15 cellular contexts compared by ENCODE assay signal in the genomic region with DNA sequence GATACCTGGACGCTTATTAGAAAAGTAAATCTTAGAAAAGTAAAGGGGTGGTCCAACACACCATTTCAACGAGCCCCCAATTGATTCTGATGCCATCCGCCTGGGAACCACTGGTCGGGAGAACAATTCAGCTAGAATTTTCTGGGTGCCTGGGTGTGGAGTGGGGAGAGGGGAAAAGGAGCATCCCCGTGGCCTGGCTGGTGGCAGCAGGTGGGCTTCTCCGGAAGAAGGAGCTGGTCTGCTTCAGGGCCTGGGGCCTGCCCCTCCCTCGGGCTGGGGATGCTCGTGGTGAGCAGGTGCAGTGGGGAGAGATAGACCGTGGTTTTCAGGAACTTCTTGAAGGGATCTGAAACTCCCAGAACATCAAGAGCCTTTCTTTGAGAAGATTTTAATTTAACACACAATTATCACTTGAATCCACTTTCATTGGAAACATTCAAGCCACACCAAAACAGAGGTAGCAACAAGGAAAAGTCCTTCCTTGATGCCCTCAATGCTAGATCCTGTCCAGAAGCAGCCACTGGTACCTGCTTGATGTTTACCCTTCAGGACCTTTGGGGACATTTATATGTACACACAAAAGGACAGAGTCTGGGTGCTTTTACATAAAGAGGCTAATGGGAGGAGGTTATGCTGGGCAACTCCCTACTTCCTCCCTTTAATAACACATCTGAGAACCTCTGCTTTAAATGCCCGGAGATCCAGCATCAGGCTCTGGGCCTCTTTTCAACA. TPM values are rescaled to one million over a fixed set of nuclear protein-coding genes. Genes with fewer than 3 reads are reported as not detected.
A peak's percentile ranks its signal among the peaks of the same experiment; 100 is the strongest.
DNase-seq lines count a peak whose midpoint lies in the region; ATAC-seq and TF ChIP-seq lines count a peak whose summit lies in the region.
"Had no signal": no experiment of that assay in that cellular context is flagged by ENCODE, and none has a peak within 500 bp of the region (broad histone marks: within the 10 kb centered on the region; RNA-seq: fewer than 3 reads in every experiment).

No MANE protein-coding gene starts in this region.

- H2BK120ac ChIP-seq in H9 (ENCODE audit: low read depth, low read length, poor library complexity, severe bottlenecking), result no peak overlapping the region

- no peak overlapping the region for H3K14ac ChIP-seq in H9 (ENCODE audit: insufficient read depth, low read length)

- no peak overlapping the region for H2BK20ac ChIP-seq in H9 (ENCODE audit: low read depth, low read length, poor library complexity, severe bottlenecking)

- intact Hi-C loops in left ventricle myocardium inferior (cut with micrococcal nuclease), result no loop called here
- intact Hi-C loops in Right ventricle myocardium superior (cut with DNase I), result no loop called here

- no peaks in the 10 kb centered on the region for H3K79me2 ChIP-seq in H9 (ENCODE audit: insufficient read depth, low read length)

- no peaks in the 10 kb centered on the region for H3K36me3 Mint-ChIP-seq in IgD-negative memory B cell
- peaks cover 6% of the 10 kb centered on the region for H3K36me3 Mint-ChIP-seq in effector memory CD8-positive, alpha-beta T cell (ENCODE audit: insufficient read depth)
- H3K36me3 Mint-ChIP-seq in H9 (ENCODE audit: insufficient read depth in 1 of 3, low read depth in 3 of 3), result no peaks in the 10 kb centered on the region

- H3K27ac Mint-ChIP-seq in IgD-negative memory B cell (peak overlapping the region in 2 of 3 donors; percentile 72 to 89), H9 (no peak overlapping the region)
- peak overlapping the region; percentile 59 to 88 for H3K27ac Mint-ChIP-seq in effector memory CD8-positive, alpha-beta T cell
- H3K27ac Mint-ChIP-seq: HFFc6 had no signal

- H3K27me3 Mint-ChIP-seq in IgD-negative memory B cell, result peaks cover 11% of the 10 kb centered on the region
- no peaks in the 10 kb centered on the region for H3K27me3 Mint-ChIP-seq in effector memory CD8-positive, alpha-beta T cell
- peaks cover 5% of the 10 kb centered on the region for H3K27me3 Mint-ChIP-seq in H9 (ENCODE audit: low read depth)

- H3K9me3 Mint-ChIP-seq in IgD-negative memory B cell (no peaks in the 10 kb centered on the region), H9 (no peaks in the 10 kb centered on the region; a peak in 1 of 5 replicates)
- no peaks in the 10 kb centered on the region for H3K9me3 Mint-ChIP-seq in effector memory CD8-positive, alpha-beta T cell
- H3K9me3 Mint-ChIP-seq: HFFc6 had no signal

- H3K56ac ChIP-seq in H9 (ENCODE audit: insufficient read length, low read depth, low read length), result no peak overlapping the region

- H2AFZ ChIP-seq in H9 (ENCODE audit: low read length), result no peak overlapping the region

- H3K4me2 ChIP-seq in H9 (ENCODE audit: insufficient read depth, insufficient read length, low read length), result no peak overlapping the region
- H3K4me2 ChIP-seq: SK-N-SH had no signal

- H3K9me3 ChIP-seq in left ventricle myocardium inferior (replicated peaks) (no peaks in the 10 kb centered on the region), upper lobe of left lung (no peaks in the 10 kb centered on the region), H9 (ENCODE audit: control insufficient read depth, low read depth, low read length) (no peaks in the 10 kb centered on the region)
- H3K9me3 ChIP-seq: gastroesophageal sphincter, left lung, SK-N-SH, testis had no signal

- H3K23ac ChIP-seq in H9 (ENCODE audit: insufficient read length, low read depth, low read length), result no peak overlapping the region

- no peak overlapping the region for H2BK15ac ChIP-seq in H9 (ENCODE audit: low read depth, low read length)

- DNase-seq in left ventricle myocardium inferior, result no peak
- DNase-seq in Right ventricle myocardium superior, result no peak
- no peak for DNase-seq in effector memory CD8-positive, alpha-beta T cell
- DNase-seq in upper lobe of left lung, result peak in 1 of 2 donors; percentile 8
- DNase-seq in H9, result no peak
- DNase-seq in NCI-H446 treated with DMSO at 0.1 percent for 48 hours (lab: John Stamatoyannopoulos, UW), result no peak
- no peak for DNase-seq in activated naive CD4-positive, alpha-beta T cell (lab: John Stamatoyannopoulos, UW)
- DNase-seq: activated CD4-positive, alpha-beta T cell treated with anti-CD3 and anti-CD28 coated beads, Interleukin-2, amount 50 U/mL, for 48 hours; HFFc6; left lung; SK-N-SH; stimulated activated CD4-positive, alpha-beta T cell treated with anti-CD3 and anti-CD28 coated beads, Interleukin-4, amount 100 ng/mL, for 1 hour; testis had no signal

- H3K79me1 ChIP-seq in H9 (ENCODE audit: insufficient read depth, low read depth, low read length, poor library complexity, severe bottlenecking), result no peaks in the 10 kb centered on the region

- WGBS in upper lobe of left lung, 2 donors, result 88 to 91% methylated on average over 10 of the region's 10 CpGs
- WGBS in H9 (ENCODE audit: extremely low coverage, insufficient read length, low lambda C conversion rate), result no CpG with 5 or more reads among the region's 10 CpGs

- H3K4me1 Mint-ChIP-seq in IgD-negative memory B cell, result peaks cover 32 to 42% (median 42%) of the 10 kb centered on the region in 3 donors
- H3K4me1 Mint-ChIP-seq in effector memory CD8-positive, alpha-beta T cell (ENCODE audit: low read depth in 2 of 2), result peaks cover 43 to 51% of the 10 kb centered on the region in 2 donors
- H3K4me1 Mint-ChIP-seq in H9, result peaks cover 9 to 17% of the 10 kb centered on the region in 2 experiments

- H3K23me2 ChIP-seq in H9 (ENCODE audit: insufficient read length, low read depth, low read length, poor library complexity, severe bottlenecking), result no peaks in the 10 kb centered on the region

- H4K20me1 ChIP-seq in H9 (ENCODE audit: control insufficient read depth, insufficient read depth, insufficient read length), result no peaks in the 10 kb centered on the region

- H4K5ac ChIP-seq in H9 (ENCODE audit: insufficient read length, low read depth, low read length), result no peak overlapping the region

- no peak for TF ChIP-seq EP300 in upper lobe of left lung (IDR thresholded peaks at IDR 0.05)

- H3K4me3 ChIP-seq in left ventricle myocardium inferior (no peak overlapping the region), upper lobe of left lung (no peak overlapping the region)
- H3K4me3 ChIP-seq: gastroesophageal sphincter, left lung, testis had no signal

- H3K27ac ChIP-seq in left ventricle myocardium inferior (replicated peaks) (peak overlapping the region; percentile 81), upper lobe of left lung (peak overlapping the region in 3 of 4 donors; percentile 43 to 69 (median 50)), H9 (ENCODE audit: insufficient read length, low read depth, low read length) (no peak overlapping the region)
- H3K27ac ChIP-seq: testis had no signal

- H4K8ac ChIP-seq in H9 (replicated peaks; ENCODE audit: insufficient read length, low read depth, low read length), result no peak overlapping the region

- H3K36me3 ChIP-seq in left ventricle myocardium inferior (no peaks in the 10 kb centered on the region), upper lobe of left lung (no peaks in the 10 kb centered on the region)
- H3K36me3 ChIP-seq: gastroesophageal sphincter, left lung had no signal

- TF ChIP-seq POLR2A in upper lobe of left lung (IDR thresholded peaks at IDR 0.05), result no peak

- H3K9ac ChIP-seq in H9 (ENCODE audit: extremely low read depth, insufficient read length, low read length), result no peak overlapping the region
- H3K9ac ChIP-seq: SK-N-SH had no signal

- H3K27me3 ChIP-seq in left ventricle myocardium inferior (ENCODE audit: low read depth) (no peaks in the 10 kb centered on the region), upper lobe of left lung (no peaks in the 10 kb centered on the region), H9 (ENCODE audit: insufficient read depth, low read length) (no peaks in the 10 kb centered on the region)
- H3K27me3 ChIP-seq: gastroesophageal sphincter, left lung, testis had no signal

- ATAC-seq in Right ventricle myocardium superior (ENCODE audit: poor library complexity), result no peak
- ATAC-seq in effector memory CD8-positive, alpha-beta T cell (replicated peaks), result peak; percentile 33
- no peak for ATAC-seq in upper lobe of left lung (ENCODE audit: low FRiP score in 2 of 2)

- no peak for TF ChIP-seq CTCF in left ventricle myocardium inferior (IDR thresholded peaks at IDR 0.05; ENCODE audit: borderline replicate concordance)
- TF ChIP-seq CTCF in upper lobe of left lung (IDR thresholded peaks at IDR 0.05), result no peak
- no peak for TF ChIP-seq CTCF in H9 (conservative IDR thresholded peaks at IDR 0.05)

- H4K91ac ChIP-seq in H9 (ENCODE audit: insufficient read length, low read depth, low read length), result no peak overlapping the region

- H2AK5ac ChIP-seq in H9 (ENCODE audit: insufficient read length, low read length), result no peak overlapping the region

- no peak overlapping the region for H2BK12ac ChIP-seq in H9 (ENCODE audit: insufficient read length, low read depth, low read length)

- H3K4me3 Mint-ChIP-seq in IgD-negative memory B cell (peak overlapping the region in 2 of 4 donors; percentile 69 to 89), H9 (no peak overlapping the region)
- peak overlapping the region; percentile 28 to 49 for H3K4me3 Mint-ChIP-seq in effector memory CD8-positive, alpha-beta T cell
- H3K4me3 Mint-ChIP-seq: HFFc6 had no signal

- no peak overlapping the region for H3K4ac ChIP-seq in H9 (ENCODE audit: low read depth, low read length)

- no peak overlapping the region for H3K18ac ChIP-seq in H9 (ENCODE audit: insufficient read length, low read depth, low read length)

- H2BK5ac ChIP-seq in H9 (ENCODE audit: insufficient read length, low read length), result no peak overlapping the region

- H3K4me1 ChIP-seq in left ventricle myocardium inferior (peaks cover 32% of the 10 kb centered on the region), upper lobe of left lung (peaks cover 0 to 15% (median 9%) of the 10 kb centered on the region in 4 donors), H9 (ENCODE audit: insufficient read depth, low read length) (no peaks in the 10 kb centered on the region; the same call in 1 of the 2 replicates)
- H3K4me1 ChIP-seq: gastroesophageal sphincter, left lung, testis had no signal

- H3T11ph ChIP-seq in H9 (ENCODE audit: low read length), result no peak overlapping the region

RNA-seq across cellular contexts. Expression of a gene that starts 39.7 kb away (rescaled TPM):
- total RNA-seq in left ventricle myocardium inferior, result 15.0 TPM
- 6.8 TPM for total RNA-seq in Right ventricle myocardium superior
- polyA plus RNA-seq in IgD-negative memory B cell, result 3.7 TPM
- 10 to 100 TPM in 3 of 6 donors, 1 to 10 TPM in 3; 1.0 to 19.3 (median 10.0) TPM for total RNA-seq in upper lobe of left lung
- total RNA-seq in H9 (2021), result 29.3 and 29.4 TPM in 2 replicates

Comparison
In these comparisons a context has a peak if more than half of its experiments do, and no peak if none do; other contexts are left out.
1. H3K27ac Mint-ChIP-seq: peak in IgD-negative memory B cell (2 of 3) and effector memory CD8-positive, alpha-beta T cell (2 of 2); none in H9 (0 of 3).
2. H3K4me3 Mint-ChIP-seq: peak in effector memory CD8-positive, alpha-beta T cell (2 of 2); none in H9 (0 of 2).